9 cellular contexts compared by ENCODE assay signal in the genomic region with DNA sequence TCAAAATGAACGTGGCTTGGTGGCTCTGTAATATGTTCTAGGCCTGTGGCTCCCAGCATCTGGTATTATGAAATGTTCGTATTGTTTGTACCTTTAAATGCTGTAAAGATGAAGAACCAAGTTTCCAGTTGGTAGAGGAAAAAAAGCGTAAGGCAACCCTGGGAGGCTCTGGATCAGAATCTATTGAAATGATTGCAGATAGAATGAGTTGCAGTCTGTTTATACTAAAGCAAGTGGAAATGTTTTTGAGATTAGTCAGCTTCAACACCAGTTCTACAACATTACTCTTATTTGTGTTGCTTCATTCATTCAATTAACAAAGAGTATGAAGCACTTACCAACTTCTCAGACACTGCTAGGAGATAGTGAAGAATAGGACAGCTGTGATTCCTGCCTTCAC. TPM values are rescaled to one million over a fixed set of nuclear protein-coding genes. Genes with fewer than 3 reads are reported as not detected.
DNase-seq lines count a peak whose midpoint lies in the region; ATAC-seq and TF ChIP-seq lines count a peak whose summit lies in the region.
"Had no signal": no experiment of that assay in that cellular context is flagged by ENCODE, and none has a peak within 500 bp of the region (broad histone marks: within the 10 kb centered on the region; RNA-seq: fewer than 3 reads in every experiment).

No MANE protein-coding gene starts in this region.

- H3K4me3 Mint-ChIP-seq in activated T-cell treated with anti-CD3 and anti-CD28 coated beads, Interleukin-2, amount 50 U/mL, for 24 hours: peak overlapping the region; percentile 96
- peak overlapping the region; percentile 16 for H3K4me3 Mint-ChIP-seq in type B pancreatic cell

- no peaks in the 10 kb centered on the region for H3K9me3 Mint-ChIP-seq in activated T-cell treated with anti-CD3 and anti-CD28 coated beads, Interleukin-2, amount 50 U/mL, for 24 hours
- no peaks in the 10 kb centered on the region for H3K9me3 Mint-ChIP-seq in type B pancreatic cell

- peak overlapping the region; percentile 99 for H3K27ac Mint-ChIP-seq in activated T-cell treated with anti-CD3 and anti-CD28 coated beads, Interleukin-2, amount 50 U/mL, for 24 hours
- peak overlapping the region; percentile 46 for H3K27ac Mint-ChIP-seq in type B pancreatic cell

- ATAC-seq in left lobe of liver (no peak), HG02588 (IDR thresholded peaks at IDR 0.05; ENCODE audit: unreplicated experiment) (no peak)

- TF ChIP-seq CTCF in type B pancreatic cell (conservative IDR thresholded peaks at IDR 0.05) (no peak), GM13976 (IDR thresholded peaks at IDR 0.05; ENCODE audit: borderline replicate concordance, control extremely low read depth, extremely low read depth, insufficient read depth, missing control alignments) (no peak)

- DNase-seq in activated T-cell treated with anti-CD3 and anti-CD28 coated beads, Interleukin-2, amount 50 U/mL, for 24 hours: no peak
- no peak for DNase-seq in activated T-cell treated with anti-CD3 and anti-CD28 coated beads, Interleukin-2, amount 50 U/mL, for 48 hours
- DNase-seq in astrocyte of the hippocampus (ENCODE audit: low read depth, low spot score): peak; percentile 72
- DNase-seq in kidney glomerular epithelial cell (lab: John Stamatoyannopoulos, UW): peak; percentile 73
- no peak for DNase-seq in type B pancreatic cell (ENCODE audit: extremely low spot score, unreplicated experiment)
- no peak for DNase-seq in GM13976 (ENCODE audit: low spot score)
- no peak for DNase-seq in left lobe of liver (ENCODE audit: low spot score)
- DNase-seq: MV-4-11 had no signal

- H3K4me1 Mint-ChIP-seq in activated T-cell treated with anti-CD3 and anti-CD28 coated beads, Interleukin-2, amount 50 U/mL, for 24 hours (ENCODE audit: low read depth): peaks cover 74% of the 10 kb centered on the region
- peaks cover 37% of the 10 kb centered on the region for H3K4me1 Mint-ChIP-seq in type B pancreatic cell (ENCODE audit: unreplicated experiment)

- no peaks in the 10 kb centered on the region for H3K27me3 Mint-ChIP-seq in activated T-cell treated with anti-CD3 and anti-CD28 coated beads, Interleukin-2, amount 50 U/mL, for 24 hours
- no peaks in the 10 kb centered on the region for H3K27me3 Mint-ChIP-seq in type B pancreatic cell

- in situ Hi-C loops in GM13976 (cut with MboI; ENCODE audit: low sequenced_read_pairs, unreplicated experiment): no loop called here

- H3K36me3 Mint-ChIP-seq in activated T-cell treated with anti-CD3 and anti-CD28 coated beads, Interleukin-2, amount 50 U/mL, for 24 hours (ENCODE audit: low read depth): peaks cover 86% of the 10 kb centered on the region
- H3K36me3 Mint-ChIP-seq in type B pancreatic cell: peaks cover 3% of the 10 kb centered on the region

RNA-seq across cellular contexts. Expression of a gene that starts 5.3 kb away (rescaled TPM):
- total RNA-seq in type B pancreatic cell (ENCODE audit: low replicate concordance) (38.5 and 49.2 TPM in 2 replicates), left lobe of liver (31.6 TPM)

RNA-seq across cellular contexts. Expression of a gene that starts 9.9 kb away (rescaled TPM):
- total RNA-seq in type B pancreatic cell (ENCODE audit: low replicate concordance) (55.4 and 68.5 TPM in 2 replicates), left lobe of liver (20.0 TPM)

RNA-seq across cellular contexts. Expression of a gene that starts 32.4 kb away (rescaled TPM):
- total RNA-seq in type B pancreatic cell (ENCODE audit: low replicate concordance) (0.12 TPM in 1 of 2 replicates, not detected in the other), left lobe of liver (not detected)

RNA-seq across cellular contexts. Expression of a gene that starts 37.9 kb away (rescaled TPM):
- total RNA-seq in type B pancreatic cell (ENCODE audit: low replicate concordance): 34.6 and 47.6 TPM in 2 replicates
- 9.2 TPM for total RNA-seq in left lobe of liver

Comparison
In these comparisons a context has a peak if more than half of its experiments do, and no peak if none do; other contexts are left out.
1. DNase-seq: peak in astrocyte of the hippocampus (single experiment) and kidney glomerular epithelial cell (single experiment); none in activated T-cell treated with anti-CD3 and anti-CD28 coated beads, Interleukin-2, amount 50 U/mL, for 24 hours (single experiment), activated T-cell treated with anti-CD3 and anti-CD28 coated beads, Interleukin-2, amount 50 U/mL, for 48 hours (0 of 2), type B pancreatic cell (single experiment), GM13976 (single experiment) and left lobe of liver (single experiment).